In genomic region chr17:7109461-7110322, GRCh38 we compare ENCODE assay signal across 1 cellular context.
TF ChIP-seq lines count a peak whose summit lies in the region.

No MANE protein-coding gene starts in this region.

TF ChIP-seq in HEK293, 187 proteins besides CTCF, POLR2A, EP300 and RAD21 (continued from another document and continues in another):
- TF ChIP-seq ZNF513 (tag by site-specific recombination; IDR thresholded peaks at IDR 0.05) (no peak), ZNF362 (tag by site-specific recombination; IDR thresholded peaks at IDR 0.05) (no peak), ZNF510 (tag by site-specific recombination; IDR thresholded peaks at IDR 0.05; ENCODE audit: insufficient replicate concordance) (no peak), ZNF280D (tag by site-specific recombination; IDR thresholded peaks at IDR 0.05) (no peak), ZNF670 (tag by site-specific recombination; IDR thresholded peaks at IDR 0.05; ENCODE audit: low read depth) (no peak), ZNF324 (tag by site-specific recombination; IDR thresholded peaks at IDR 0.05) (no peak), ZNF791 (tag by site-specific recombination; IDR thresholded peaks at IDR 0.05) (no peak), ZNF701 (tag by site-specific recombination; IDR thresholded peaks at IDR 0.05) (no peak), ZBTB11 (tag by site-specific recombination; conservative IDR thresholded peaks at IDR 0.05; ENCODE audit: low read depth) (no peak), ATF2 (tag by site-specific recombination; IDR thresholded peaks at IDR 0.05; ENCODE audit: low read depth) (no peak), ZNF792 (tag by site-specific recombination; IDR thresholded peaks at IDR 0.05) (no peak), ZNF18 (tag by site-specific recombination; IDR thresholded peaks at IDR 0.05) (no peak), ZNF175 (tag by site-specific recombination; IDR thresholded peaks at IDR 0.05) (no peak), ZNF169 (tag by site-specific recombination; IDR thresholded peaks at IDR 0.05) (0 out of 2 replicates have a peak, but pooled peaks have one; percentile 17), ZNF148 (tag by site-specific recombination; IDR thresholded peaks at IDR 0.05; ENCODE audit: borderline replicate concordance) (no peak), KLF10 (tag by site-specific recombination; IDR thresholded peaks at IDR 0.05) (no peak), ZNF747 (tag by site-specific recombination; IDR thresholded peaks at IDR 0.05) (no peak), ZBTB8A (tag by site-specific recombination; IDR thresholded peaks at IDR 0.05) (no peak), ZNF354C (tag by site-specific recombination; IDR thresholded peaks at IDR 0.05; ENCODE audit: borderline replicate concordance, low read depth) (no peak), ZNF596 (tag by site-specific recombination; IDR thresholded peaks at IDR 0.05) (no peak), EGR2 (tag by site-specific recombination; IDR thresholded peaks at IDR 0.05; ENCODE audit: low read depth) (peak; percentile 99), ZFP3 (tag by site-specific recombination; IDR thresholded peaks at IDR 0.05; ENCODE audit: low read depth) (no peak), SP3 (tag by site-specific recombination; IDR thresholded peaks at IDR 0.05) (no peak), ZBTB7A (tag by site-specific recombination; IDR thresholded peaks at IDR 0.05; ENCODE audit: low read depth) (no peak), ZNF311 (tag by site-specific recombination; IDR thresholded peaks at IDR 0.05; ENCODE audit: borderline replicate concordance) (no peak), ZNF404 (tag by site-specific recombination; IDR thresholded peaks at IDR 0.05) (no peak), KLF1 (tag by site-specific recombination; IDR thresholded peaks at IDR 0.05) (peak; percentile 36; the same call in 1 of the 2 replicates), HOXC10 (CRISPR knock-in tag; IDR thresholded peaks at IDR 0.05) (no peak), ZBTB26 (tag by site-specific recombination; optimal IDR thresholded peaks at IDR 0.05) (no peak), ZNF426 (tag by site-specific recombination; IDR thresholded peaks at IDR 0.05) (no peak), ZNF654 (tag by site-specific recombination; IDR thresholded peaks at IDR 0.05; ENCODE audit: low read depth) (no peak), ZBTB10 (tag by site-specific recombination; IDR thresholded peaks at IDR 0.05) (no peak), ZNF133 (tag by site-specific recombination; IDR thresholded peaks at IDR 0.05) (no peak), ZNF555 (tag by site-specific recombination; conservative IDR thresholded peaks at IDR 0.05) (no peak), HOXD13 (CRISPR knock-in tag; IDR thresholded peaks at IDR 0.05; ENCODE audit: borderline replicate concordance) (no peak), AEBP2 (tag by site-specific recombination; IDR thresholded peaks at IDR 0.05; ENCODE audit: borderline replicate concordance) (no peak)
